Comparison of ENCODE assay signal across 8 cellular contexts in the genomic region with DNA sequence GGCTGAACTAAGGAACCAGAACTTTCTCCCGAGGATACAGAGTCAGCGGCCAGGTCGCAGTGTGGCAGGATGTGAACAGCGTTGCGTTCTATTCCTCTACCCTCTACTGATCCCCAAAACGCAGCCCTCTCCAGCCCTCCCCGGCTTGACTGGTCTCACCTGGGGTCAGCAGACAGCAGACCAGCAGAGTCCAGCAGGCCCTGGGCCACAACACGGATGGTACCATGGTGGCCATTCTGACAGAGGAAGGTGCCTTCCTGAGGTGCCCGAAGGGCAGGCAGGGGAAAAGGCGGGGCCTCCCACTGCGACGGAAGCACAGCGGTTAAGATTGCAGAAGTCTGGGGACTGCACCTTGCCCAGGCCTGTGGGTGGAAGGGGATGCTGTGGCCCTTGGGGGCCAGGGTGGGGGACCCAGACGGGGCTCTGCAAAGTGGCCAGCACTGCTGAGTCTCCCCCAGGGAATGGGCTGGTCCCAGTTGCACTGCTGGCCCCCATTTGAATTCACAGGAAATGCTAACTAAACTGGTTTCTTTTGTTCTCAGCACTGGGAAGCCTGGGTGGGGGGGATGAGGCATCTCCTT. TPM values are rescaled to one million over a fixed set of nuclear protein-coding genes. Genes with fewer than 3 reads are reported as not detected.
DNase-seq lines count a peak whose midpoint lies in the region; ATAC-seq and TF ChIP-seq lines count a peak whose summit lies in the region.

A gene with protein sequence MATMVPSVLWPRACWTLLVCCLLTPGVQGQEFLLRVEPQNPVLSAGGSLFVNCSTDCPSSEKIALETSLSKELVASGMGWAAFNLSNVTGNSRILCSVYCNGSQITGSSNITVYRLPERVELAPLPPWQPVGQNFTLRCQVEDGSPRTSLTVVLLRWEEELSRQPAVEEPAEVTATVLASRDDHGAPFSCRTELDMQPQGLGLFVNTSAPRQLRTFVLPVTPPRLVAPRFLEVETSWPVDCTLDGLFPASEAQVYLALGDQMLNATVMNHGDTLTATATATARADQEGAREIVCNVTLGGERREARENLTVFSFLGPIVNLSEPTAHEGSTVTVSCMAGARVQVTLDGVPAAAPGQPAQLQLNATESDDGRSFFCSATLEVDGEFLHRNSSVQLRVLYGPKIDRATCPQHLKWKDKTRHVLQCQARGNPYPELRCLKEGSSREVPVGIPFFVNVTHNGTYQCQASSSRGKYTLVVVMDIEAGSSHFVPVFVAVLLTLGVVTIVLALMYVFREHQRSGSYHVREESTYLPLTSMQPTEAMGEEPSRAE (minus strand): TSS at position 245 of the 581 bp plus-strand sequence. CDS start 10 bp downstream, at position 235.

- peaks cover 25% of the 10 kb centered on the region for H3K4me1 ChIP-seq in HUES6 (ENCODE audit: control insufficient read depth, insufficient read depth, low read length)
- H3K4me1 ChIP-seq in right cardiac atrium (ENCODE audit: control insufficient read depth, insufficient read depth, low read length) = no peaks in the 10 kb centered on the region
- H3K4me1 ChIP-seq in adrenal gland (replicated peaks in 1 of 2) = peaks cover 0 to under 1% of the 10 kb centered on the region in 2 donors

- peak; percentile 80 for TF ChIP-seq POLR2A in GM18526 (IDR thresholded peaks at IDR 0.05; ENCODE audit: extremely low read depth, insufficient read length)
- no peak for TF ChIP-seq POLR2A in adrenal gland (IDR thresholded peaks at IDR 0.05)

- POLR2A ChIA-PET in activated CD4-positive, alpha-beta memory T cell treated with anti-CD3 and anti-CD28 coated beads, Interleukin-2, amount 10 ng/mL, durations not matched to agents 7 days and 5 days (lab: Charles Lee) = interaction anchor here (1.1 to 1.8 kb wide), 2 partner anchors 11 to 69 kb away, joined by 3 to 10 read pairs; partner anchors contain the start of gene ICAM1

- no peak for ATAC-seq in right cardiac atrium

- H3K4me3 Mint-ChIP-seq in activated CD4-positive, alpha-beta memory T cell treated with anti-CD3 and anti-CD28 coated beads, Interleukin-2, amount 10 ng/mL, durations not matched to agents 7 days and 5 days = peak within 1 kb of the TSS; percentile 99

- intact Hi-C loops in right cardiac atrium (cut with DNase I) = loop anchor here in 1 of 4 donors (10.0 kb wide), 1 partner anchor 65 kb away; the partner anchor contains the start of gene ICAM1
- intact Hi-C loops in adrenal gland (cut with DNase I) = loop anchor here in 1 of 2 donors (5.0 kb wide), 1 partner anchor 53 kb away; no protein-coding TSS in a partner anchor

- CTCF ChIA-PET in activated CD4-positive, alpha-beta memory T cell treated with anti-CD3 and anti-CD28 coated beads, Interleukin-2, amount 10 ng/mL, durations not matched to agents 7 days and 5 days (lab: Charles Lee) = interaction anchor here (1.5 kb wide), 1 partner anchor 49 kb away, joined by 5 read pairs; no protein-coding TSS in a partner anchor

- H3K27ac ChIP-seq in HUES6 (ENCODE audit: low read depth, low read length) = peak within 1 kb of the TSS; percentile 48; the same call in 1 of the 2 replicates
- H3K27ac ChIP-seq in right cardiac atrium (ENCODE audit: low read length) = peak within 1 kb of the TSS; percentile 8
- H3K27ac ChIP-seq in adrenal gland = no peak within 1 kb of the TSS

- H3K9me3 Mint-ChIP-seq in activated CD4-positive, alpha-beta memory T cell treated with anti-CD3 and anti-CD28 coated beads, Interleukin-2, amount 10 ng/mL, durations not matched to agents 7 days and 5 days = no peaks in the 10 kb centered on the region

- no peak within 1 kb of the TSS for H3K9ac ChIP-seq in HUES6 (ENCODE audit: low read length)

- peaks cover 24% of the 10 kb centered on the region for H3K36me3 Mint-ChIP-seq in activated CD4-positive, alpha-beta memory T cell treated with anti-CD3 and anti-CD28 coated beads, Interleukin-2, amount 10 ng/mL, durations not matched to agents 7 days and 5 days (ENCODE audit: low read depth)

- no peak for TF ChIP-seq CTCF in adrenal gland (IDR thresholded peaks at IDR 0.05)

- peak; percentile 80 for DNase-seq in activated CD4-positive, alpha-beta memory T cell treated with anti-CD3 and anti-CD28 coated beads, Interleukin-2, amount 10 ng/mL, durations not matched to agents 7 days and 5 days
- DNase-seq in right cardiac atrium (peak in 1 of 3 donors; percentile 63), H4 (ENCODE audit: low spot score) (no peak), adrenal gland (no peak), cerebellar cortex (ENCODE audit: low spot score) (no peak)
- peak; percentile 22 to 36 for DNase-seq in stimulated activated CD8-positive, alpha-beta memory T cell treated with anti-CD3 and anti-CD28 coated beads, Interleukin-7, amount 100 ng/mL, for 1 hour (ENCODE audit: low read depth in 2 of 2)

- H3K36me3 ChIP-seq in HUES6 (ENCODE audit: control insufficient read depth, insufficient read depth, low read length) (no peaks in the 10 kb centered on the region), adrenal gland (replicated peaks in 1 of 2) (no peaks in the 10 kb centered on the region)

- H3K27me3 ChIP-seq in HUES6 (ENCODE audit: control insufficient read depth, insufficient read depth, low read length) (no peaks in the 10 kb centered on the region), right cardiac atrium (ENCODE audit: control insufficient read depth, insufficient read depth) (no peaks in the 10 kb centered on the region), adrenal gland (no peaks in the 10 kb centered on the region)

- WGBS in right cardiac atrium = 59% methylated on average over 14 of the region's 14 CpGs
- 58 to 70% (median 68%) methylated on average over 13 to 14 of the region's 14 CpGs for WGBS in adrenal gland, 4 donors

- peak within 1 kb of the TSS; percentile 93 for H3K27ac Mint-ChIP-seq in activated CD4-positive, alpha-beta memory T cell treated with anti-CD3 and anti-CD28 coated beads, Interleukin-2, amount 10 ng/mL, durations not matched to agents 7 days and 5 days

- no peak within 1 kb of the TSS for H3K4me3 ChIP-seq in HUES6 (ENCODE audit: low read depth, low read length)
- H3K4me3 ChIP-seq in right cardiac atrium (ENCODE audit: low read length) = no peak within 1 kb of the TSS
- H3K4me3 ChIP-seq in adrenal gland = no peak within 1 kb of the TSS

- peaks cover 38% of the 10 kb centered on the region for H3K4me1 Mint-ChIP-seq in activated CD4-positive, alpha-beta memory T cell treated with anti-CD3 and anti-CD28 coated beads, Interleukin-2, amount 10 ng/mL, durations not matched to agents 7 days and 5 days

- H3K9me3 ChIP-seq in HUES6 (ENCODE audit: control insufficient read depth, insufficient read depth, low read depth, low read length) (no peaks in the 10 kb centered on the region), right cardiac atrium (ENCODE audit: control insufficient read depth, low read length) (no peaks in the 10 kb centered on the region), adrenal gland (replicated peaks in 1 of 3) (no peaks in the 10 kb centered on the region)

- H3K27me3 Mint-ChIP-seq in activated CD4-positive, alpha-beta memory T cell treated with anti-CD3 and anti-CD28 coated beads, Interleukin-2, amount 10 ng/mL, durations not matched to agents 7 days and 5 days = no peaks in the 10 kb centered on the region

RNA-seq across cellular contexts. Expression of the gene that starts here (rescaled TPM):
- total RNA-seq in activated CD4-positive, alpha-beta memory T cell treated with anti-CD3 and anti-CD28 coated beads, Interleukin-2, amount 10 ng/mL, durations not matched to agents 7 days and 5 days = 100 to 1,000 TPM; 223 to 237 TPM
- 10 to 100 TPM; 16.0 to 20.6 (median 17.8) TPM for total RNA-seq in right cardiac atrium
- 7.2 TPM for polyA plus RNA-seq in right cardiac atrium
- 7.3 and 11.2 TPM in 2 replicates for total RNA-seq in H4 (2014; rRNA removed; shearing (Covaris generic))
- total RNA-seq in adrenal gland = 10 to 100 TPM in 2 of 8 donors, 1 to 10 TPM in 6; 3.7 to 17.7 (median 8.0) TPM
- 10 to 100 TPM in 1 of 3 donors, 1 to 10 TPM in 2; 4.8 to 11.1 (median 8.4) TPM for polyA plus RNA-seq in adrenal gland

Comparison
In these comparisons a context has a peak if more than half of its experiments do, and no peak if none do; other contexts are left out.
1. RNA of the gene that starts here (total RNA-seq): 223 to 237 TPM in activated CD4-positive, alpha-beta memory T cell treated with anti-CD3 and anti-CD28 coated beads, Interleukin-2, amount 10 ng/mL, durations not matched to agents 7 days and 5 days; 16.0 to 20.6 TPM in right cardiac atrium, 3.7 to 17.7 TPM in adrenal gland and 7.3 to 11.2 TPM in H4; every median in the first group is over 10 times any median in the second.
2. H3K27ac ChIP-seq: peak in HUES6 (single experiment) and right cardiac atrium (single experiment); none in adrenal gland (0 of 5).
3. DNase-seq: peak in activated CD4-positive, alpha-beta memory T cell treated with anti-CD3 and anti-CD28 coated beads, Interleukin-2, amount 10 ng/mL, durations not matched to agents 7 days and 5 days (single experiment) and stimulated activated CD8-positive, alpha-beta memory T cell treated with anti-CD3 and anti-CD28 coated beads, Interleukin-7, amount 100 ng/mL, for 1 hour (2 of 2); none in H4 (single experiment), adrenal gland (0 of 7) and cerebellar cortex (single experiment).